8 cellular contexts compared by ENCODE assay signal in the genomic region with DNA sequence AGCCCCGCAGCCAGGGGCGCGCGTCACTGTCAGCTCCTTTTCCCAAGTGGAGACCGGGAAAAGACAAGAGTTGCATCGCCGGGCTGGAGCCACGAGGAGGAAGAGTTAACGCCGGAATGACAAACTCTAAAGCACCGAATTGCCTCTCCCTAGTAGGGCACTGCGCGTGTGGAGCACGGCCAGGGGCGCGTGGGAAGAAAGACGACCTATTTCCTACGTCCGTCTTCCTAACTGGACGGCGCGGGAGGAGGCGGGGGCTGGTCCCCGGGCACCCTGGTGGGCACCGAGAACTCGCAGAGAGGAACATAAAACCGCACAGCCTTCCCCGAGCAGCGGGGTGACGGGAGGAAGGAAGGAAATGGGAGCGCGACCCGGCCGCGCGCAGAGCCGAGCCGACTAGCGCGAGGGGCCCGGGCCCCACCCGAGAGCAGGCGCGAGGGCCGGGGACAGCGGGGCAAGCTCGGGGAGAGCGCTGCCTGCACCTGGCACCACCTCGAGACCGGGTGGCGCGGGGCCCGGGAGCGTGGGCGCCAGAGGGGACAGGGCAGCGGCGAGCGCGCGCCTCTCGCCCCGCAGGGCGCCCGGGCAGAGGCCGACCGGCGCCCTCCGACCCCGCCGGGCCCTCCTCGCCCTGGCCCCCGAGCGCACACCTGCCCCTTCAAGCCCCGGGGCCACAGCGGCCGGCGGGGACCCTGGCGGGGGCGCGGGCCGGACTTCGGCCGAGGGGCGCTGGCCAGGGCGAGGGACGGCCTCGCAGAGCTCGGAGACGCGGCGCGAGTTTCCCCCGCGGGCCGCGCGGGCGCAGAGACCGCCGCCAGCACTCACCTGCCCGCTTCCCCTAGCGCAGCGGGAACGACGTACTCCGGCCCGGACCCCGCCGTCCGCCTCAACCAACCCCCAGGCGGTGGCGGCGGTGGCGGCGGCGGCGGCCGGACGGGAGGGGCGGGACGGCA. TPM values are rescaled to one million over a fixed set of nuclear protein-coding genes. Genes with fewer than 3 reads are reported as not detected.
DNase-seq lines count a peak whose midpoint lies in the region; ATAC-seq, FAIRE-seq and TF ChIP-seq lines count a peak whose summit lies in the region.

No MANE protein-coding gene starts in this region.

- H3K36me3 ChIP-seq in kidney (ENCODE audit: control insufficient read depth in 1 of 2, insufficient read depth in 2 of 2, low read length in 2 of 2) = no peaks in the 10 kb centered on the region

- H3K27ac ChIP-seq in VCaP (peak overlapping the region; percentile 90), kidney (ENCODE audit: low read depth in 2 of 2, low read length in 2 of 2) (peak overlapping the region; percentile 80 to 85)

- no peaks in the 10 kb centered on the region for H3K9me3 ChIP-seq in kidney (ENCODE audit: control insufficient read depth in 1 of 2, low read length in 2 of 2)

- intact Hi-C loops in kidney (cut with DNase I) = no loop called here

- H3K4me3 ChIP-seq in kidney (ENCODE audit: low read length in 2 of 2) = peak overlapping the region; percentile 75 to 80

- peaks cover 21% of the 10 kb centered on the region in 2 donors for H3K4me1 ChIP-seq in kidney (ENCODE audit: control insufficient read depth in 1 of 2, insufficient read depth in 1 of 2, low read depth in 1 of 2, low read length in 2 of 2)

- TF ChIP-seq CTCF in VCaP (conservative IDR thresholded peaks at IDR 0.05) (no peak), kidney (IDR thresholded peaks at IDR 0.05; ENCODE audit: borderline replicate concordance, extremely low read depth, insufficient read depth) (no peak)

- no peak for FAIRE-seq in kidney (lab: Jason Lieb, UNC)

- ATAC-seq in GM21515 (IDR thresholded peaks at IDR 0.05; ENCODE audit: unreplicated experiment) = peak; percentile 3

- peak overlapping the region in 1 of 2 donors; percentile 75 for H3K9ac ChIP-seq in kidney (ENCODE audit: low read length in 2 of 2)

- peak; percentile 70 for DNase-seq in Daoy (ENCODE audit: low read depth)
- DNase-seq in KG1 (lab: John Stamatoyannopoulos, UW) = peak; percentile 51
- peak; percentile 36 for DNase-seq in cerebellar cortex (ENCODE audit: low spot score)
- DNase-seq in kidney = peak; percentile 90
- peak in 2 of 3 donors; percentile 18 to 23 for DNase-seq in stimulated activated CD4-positive, alpha-beta T cell treated with anti-CD3 and anti-CD28 coated beads, Interleukin-12 subunit alpha, Interleukin-12 subunit beta, amount 100 ng/mL, for 48 hours (ENCODE audit: low read depth in 2 of 3, low spot score in 1 of 3)
- DNase-seq in NCI-H1436 treated with DMSO at 0.1 percent for 48 hours (lab: John Stamatoyannopoulos, UW) = no peak

RNA-seq across cellular contexts. Expression of gene SETD3, which starts 0.5 kb away (rescaled TPM):
- 81.8 and 116 TPM in 2 replicates for total RNA-seq in Daoy (2014; rRNA removed; shearing (Covaris generic))
- 85.6 TPM for total RNA-seq in kidney
- polyA plus RNA-seq in kidney (ENCODE audit: insufficient read depth, low read depth, low replicate concordance) = 74.0 TPM

RNA-seq across cellular contexts. Expression of gene CCNK, which starts 1.0 kb away (rescaled TPM):
- 5.3 and 19.2 TPM in 2 replicates for total RNA-seq in Daoy (2014; rRNA removed; shearing (Covaris generic))
- 40.6 TPM for total RNA-seq in kidney
- 12.8 TPM for polyA plus RNA-seq in kidney (ENCODE audit: insufficient read depth, low read depth, low replicate concordance)
